In genomic region chr1:43549921-43550597, GRCh38 we compare ENCODE assay signal across 7 cellular contexts. TPM values are rescaled to one million over a fixed set of nuclear protein-coding genes. Genes with fewer than 3 reads are reported as not detected.
DNase-seq lines count a peak whose midpoint lies in the region; ATAC-seq, FAIRE-seq and TF ChIP-seq lines count a peak whose summit lies in the region.

No MANE protein-coding gene starts in this region.

- H3K36me3 ChIP-seq in esophagus muscularis mucosa (peaks cover 0 to 31% (median 8%) of the 10 kb centered on the region in 4 donors), pancreas (peaks cover 0 to 9% (median 0%) of the 10 kb centered on the region in 3 donors)

- H3K27ac ChIP-seq in esophagus muscularis mucosa (replicated peaks in 1 of 4) (peak overlapping the region; percentile 75 to 86 (median 80)), pancreas (peak overlapping the region; percentile 81 to 95 (median 88))

- ATAC-seq in pancreas (peak; percentile 67 to 81 (median 74)), GM21526 (IDR thresholded peaks at IDR 0.05; ENCODE audit: low FRiP score, unreplicated experiment) (no peak)

- no peak for TF ChIP-seq EP300 in esophagus muscularis mucosa (IDR thresholded peaks at IDR 0.05)

- H3K4me1 ChIP-seq in esophagus muscularis mucosa, result peaks cover 15 to 76% (median 66%) of the 10 kb centered on the region in 4 donors
- H3K4me1 ChIP-seq in pancreas, result peaks cover 65 to 81% (median 80%) of the 10 kb centered on the region in 3 donors

- H3K4me3 ChIP-seq in esophagus muscularis mucosa (peak overlapping the region; percentile 38 to 52 (median 48)), pancreas (peak overlapping the region in 2 of 4 donors; percentile 19 to 36)

- H3K9me3 ChIP-seq in esophagus muscularis mucosa (no peaks in the 10 kb centered on the region), pancreas (no peaks in the 10 kb centered on the region)

- H3K27me3 ChIP-seq in esophagus muscularis mucosa (no peaks in the 10 kb centered on the region), pancreas (no peaks in the 10 kb centered on the region)

- no peak for FAIRE-seq in pancreas (lab: Jason Lieb, UNC)

- DNase-seq in HPDE6-E6E7 (ENCODE audit: extremely low spot score) (peak; percentile 97), NCI-H748 treated with DMSO at 0.1 percent for 48 hours (lab: John Stamatoyannopoulos, UW) (peak; percentile 100), esophagus muscularis mucosa (ENCODE audit: extremely low spot score) (no peak), pancreas (peak; percentile 95 to 97 (median 96)), medulla oblongata (ENCODE audit: extremely low spot score) (no peak), hippocampal formation (lab: John Stamatoyannopoulos, UW) (no peak)

- 23% methylated on average over 16 of the region's 30 CpGs for WGBS in esophagus muscularis mucosa
- 4 to 7% methylated on average over 19 to 30 of the region's 30 CpGs for WGBS in pancreas, 2 donors

- intact Hi-C loops in esophagus muscularis mucosa (cut with DNase I) (no loop called here), pancreas (cut with DNase I) (no loop called here)

- TF ChIP-seq POLR2A in esophagus muscularis mucosa (IDR thresholded peaks at IDR 0.05; ENCODE audit: low read depth), result no peak

- TF ChIP-seq CTCF in esophagus muscularis mucosa (IDR thresholded peaks at IDR 0.05) (no peak), pancreas (IDR thresholded peaks at IDR 0.05) (no peak)

RNA-seq across cellular contexts. Expression of gene PTPRF, which starts 19.4 kb away (rescaled TPM):
- total RNA-seq in esophagus muscularis mucosa (10 to 100 TPM; 33.8 to 84.2 (median 53.7) TPM), pancreas (100 to 1,000 TPM in 5 of 6 donors, 10 to 100 TPM in 1; 89.2 to 210 (median 131) TPM)
- polyA plus RNA-seq in pancreas, result 10 to 100 TPM; 42.9 to 44.6 TPM

Comparison
In these comparisons a context has a peak if more than half of its experiments do, and no peak if none do; other contexts are left out.
1. DNase-seq: peak in HPDE6-E6E7 (single experiment), NCI-H748 treated with DMSO at 0.1 percent for 48 hours (single experiment) and pancreas (6 of 6); none in esophagus muscularis mucosa (single experiment), medulla oblongata (single experiment) and hippocampal formation (0 of 2).